ENCODE assay signal across 2 cellular contexts in genomic region chr22:29750559-29750958, GRCh38.
A peak's percentile ranks its signal among the peaks of the same experiment; 100 is the strongest.
TF ChIP-seq lines count a peak whose summit lies in the region.

No MANE protein-coding gene starts in this region.

TF ChIP-seq in HEK293, 187 proteins besides CTCF, POLR2A, EP300 and RAD21 (continued from another document):
- TF ChIP-seq PRDM10 (tag by site-specific recombination; IDR thresholded peaks at IDR 0.05) = peak; percentile 82

TF ChIP-seq in GM23338, 12 proteins besides CTCF, POLR2A, EP300 and RAD21:
- no peak for TF ChIP-seq REST (IDR thresholded peaks at IDR 0.05; ENCODE audit: unreplicated experiment)
